ENCODE assay signal across 1 cellular context in genomic region chr11:827146-827860, GRCh38.
TF ChIP-seq lines count a peak whose summit lies in the region.

No MANE protein-coding gene starts in this region.

TF ChIP-seq in HCT116, 20 proteins besides CTCF, POLR2A, EP300 and RAD21:
- TF ChIP-seq YY1 (IDR thresholded peaks at IDR 0.05; ENCODE audit: extremely low read depth, insufficient replicate concordance, low read depth, low read length): no peak
- peak; percentile 64; the same call in 1 of the 2 replicates for TF ChIP-seq ZFX (IDR thresholded peaks at IDR 0.05)
- 0 out of 2 replicates have a peak, but pooled peaks have one; percentile 8 for TF ChIP-seq POLR2AphosphoS5 (IDR thresholded peaks at IDR 0.05; ENCODE audit: low read depth, low read length)
